17 cellular contexts compared by ENCODE assay signal in the genomic region with DNA sequence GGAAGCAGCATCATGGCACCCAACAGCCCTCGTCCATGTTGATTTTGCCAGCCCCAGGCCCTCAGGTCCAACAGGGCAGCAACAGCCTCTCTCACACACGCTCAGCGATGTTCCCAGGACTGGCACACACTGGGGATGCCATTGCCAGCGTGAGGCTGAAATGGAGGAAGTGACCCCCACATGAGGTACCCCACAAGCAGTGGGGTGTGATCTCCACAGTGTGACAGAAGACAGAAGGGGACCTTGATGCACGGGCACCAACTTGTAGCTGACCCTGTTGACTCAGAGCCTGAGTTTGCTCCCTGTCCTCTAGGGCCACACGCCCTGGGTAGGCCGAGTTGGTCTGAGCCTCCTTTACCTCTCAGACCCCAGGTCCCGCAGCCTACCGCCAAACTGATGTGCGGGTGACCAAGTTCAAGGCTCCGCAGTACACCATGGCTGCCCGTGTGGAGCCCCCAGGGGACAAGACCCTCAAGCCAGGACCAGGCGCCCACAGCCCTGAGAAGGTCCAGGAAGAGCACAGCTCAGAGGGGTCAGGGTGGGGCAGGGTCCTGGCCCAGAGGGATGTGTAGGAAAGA. TPM values are rescaled to one million over a fixed set of nuclear protein-coding genes. Genes with fewer than 3 reads are reported as not detected.
A peak's percentile ranks its signal among the peaks of the same experiment; 100 is the strongest.
DNase-seq lines count a peak whose midpoint lies in the region; ATAC-seq and TF ChIP-seq lines count a peak whose summit lies in the region.
"Had no signal": no experiment of that assay in that cellular context is flagged by ENCODE, and none has a peak within 500 bp of the region (broad histone marks: within the 10 kb centered on the region; RNA-seq: fewer than 3 reads in every experiment).

No MANE protein-coding gene starts in this region.

- no peak for TF ChIP-seq CTCF in colonic mucosa (IDR thresholded peaks at IDR 0.05)
- TF ChIP-seq CTCF in osteoblast (IDR thresholded peaks at IDR 0.05; ENCODE audit: extremely low read depth, low read depth, low read length) = no peak
- no peak for TF ChIP-seq CTCF in WERI-Rb-1 (IDR thresholded peaks at IDR 0.05; ENCODE audit: low read depth, low read length)

- H3K9ac ChIP-seq in colonic mucosa (ENCODE audit: low read depth in 2 of 2, low read length in 2 of 2) = no peak overlapping the region

- no peak for ATAC-seq in Right ventricle myocardium inferior
- ATAC-seq in HG02938 (IDR thresholded peaks at IDR 0.05; ENCODE audit: unreplicated experiment) = no peak
- ATAC-seq: esophagus mucosa; natural killer cell treated with Interleukin-12 subunit alpha and Interleukin-12 subunit beta and Interleukin-15 and Interleukin-18, amount 100 ng/mL, for 72 hours; stimulated activated naive CD8-positive, alpha-beta T cell treated with anti-CD3 and anti-CD28 coated beads, Interleukin-15, Interleukin-2, amounts not matched to agents 100 U/mL and 50 U/mL, for 24 hours; T-cell had no signal

- H3K27ac ChIP-seq in colonic mucosa (no peak overlapping the region), osteoblast (ENCODE audit: low read depth, low read length) (no peak overlapping the region), WERI-Rb-1 (no peak overlapping the region)

- H4K20me1 ChIP-seq in osteoblast (ENCODE audit: insufficient read depth, low read length) = peaks cover 29% of the 10 kb centered on the region

- no peak overlapping the region for H3K4me3 ChIP-seq in colonic mucosa
- no peak overlapping the region for H3K4me3 ChIP-seq in osteoblast (ENCODE audit: insufficient read depth, low read length)
- H3K4me3 ChIP-seq in WERI-Rb-1 (ENCODE audit: low read depth, low read length) = no peak overlapping the region

- H3K36me3 ChIP-seq in colonic mucosa (peaks cover 2% of the 10 kb centered on the region), osteoblast (ENCODE audit: insufficient read depth, low read length) (peaks cover 21% of the 10 kb centered on the region), WERI-Rb-1 (peaks cover 4% of the 10 kb centered on the region)

- peaks cover 17% of the 10 kb centered on the region for H3K79me2 ChIP-seq in osteoblast (ENCODE audit: insufficient read depth, low read length)

- DNase-seq in cardiac septum (ENCODE audit: low spot score) (peak; percentile 58), Right ventricle myocardium inferior (ENCODE audit: missing footprints) (no peak), colonic mucosa (peak; percentile 12), osteoblast (ENCODE audit: insufficient read length, low spot score, missing footprints) (peak; percentile 84), hepatic stellate cell (ENCODE audit: low spot score) (no peak), WERI-Rb-1 (no peak), NCI-H1436 (lab: John Stamatoyannopoulos, UW) (no peak)
- DNase-seq: activated naive CD8-positive, alpha-beta T cell treated with anti-CD3 and anti-CD28 coated beads for 36 hours; NCI-H345; stimulated activated naive CD8-positive, alpha-beta T cell treated with anti-CD3 and anti-CD28 coated beads, Interleukin-15, Interleukin-2, amounts not matched to agents 100 U/mL and 50 U/mL, for 24 hours had no signal

- H3K4me2 ChIP-seq in osteoblast (ENCODE audit: insufficient read depth, low read length) = no peak overlapping the region

- no peak overlapping the region for H2AFZ ChIP-seq in osteoblast (ENCODE audit: low read length)

- H3K27me3 ChIP-seq in colonic mucosa = no peaks in the 10 kb centered on the region
- H3K27me3 ChIP-seq in osteoblast (ENCODE audit: insufficient read depth, low read length) = no peaks in the 10 kb centered on the region
- H3K27me3 ChIP-seq in WERI-Rb-1 (ENCODE audit: insufficient read depth, low read depth, severe bottlenecking) = no peaks in the 10 kb centered on the region

- H3K9me3 ChIP-seq in colonic mucosa (no peaks in the 10 kb centered on the region), osteoblast (ENCODE audit: low read depth, low read length) (no peaks in the 10 kb centered on the region), WERI-Rb-1 (ENCODE audit: severe bottlenecking) (no peaks in the 10 kb centered on the region)

- intact Hi-C loops in cardiac septum (cut with DNase I) = no loop called here
- intact Hi-C loops in Right ventricle myocardium inferior (cut with DNase I) = no loop called here
- intact Hi-C loops in colonic mucosa (cut with DNase I) = no loop called here

- H3K4me1 ChIP-seq in colonic mucosa (no peaks in the 10 kb centered on the region), osteoblast (ENCODE audit: insufficient read depth, low read length) (no peaks in the 10 kb centered on the region)

RNA-seq across cellular contexts. Expression of a gene that starts 6.2 kb away (rescaled TPM):
- total RNA-seq in cardiac septum (not detected), Right ventricle myocardium inferior (not detected), colonic mucosa (not detected), osteoblast (not detected in 2 replicates)
- total RNA-seq: activated naive CD8-positive, alpha-beta T cell treated with anti-CD3 and anti-CD28 coated beads for 36 hours; dermis microvascular lymphatic vessel endothelial cell; esophagus mucosa; lung microvascular endothelial cell; natural killer cell treated with Interleukin-12 subunit alpha and Interleukin-12 subunit beta and Interleukin-15 and Interleukin-18, amount 100 ng/mL, for 72 hours; pulmonary artery endothelial cell; T-cell had no signal

RNA-seq across cellular contexts. Expression of a gene that starts 8.1 kb away (rescaled TPM):
- 24.9 TPM for total RNA-seq in cardiac septum
- total RNA-seq in Right ventricle myocardium inferior = 19.4 TPM
- 10 to 100 TPM; 51.0 to 62.2 TPM for total RNA-seq in colonic mucosa
- total RNA-seq in osteoblast = 24.6 and 25.6 TPM in 2 replicates

RNA-seq across cellular contexts. Expression of a gene that starts 8.4 kb away (rescaled TPM):
- 63.4 TPM for total RNA-seq in cardiac septum
- total RNA-seq in Right ventricle myocardium inferior = 52.3 TPM
- 100 to 1,000 TPM in 1 of 2 donors, 10 to 100 TPM in 1; 69.3 to 112 TPM for total RNA-seq in colonic mucosa
- 128 and 134 TPM in 2 replicates for total RNA-seq in osteoblast

RNA-seq across cellular contexts. Expression of a gene that starts 37.0 kb away (rescaled TPM):
- 27.0 TPM for total RNA-seq in cardiac septum
- 39.7 TPM for total RNA-seq in Right ventricle myocardium inferior
- 10 to 100 TPM; 15.1 to 16.9 TPM for total RNA-seq in colonic mucosa
- total RNA-seq in osteoblast = 10.9 and 11.2 TPM in 2 replicates

RNA-seq across cellular contexts. Expression of a gene that starts 37.7 kb away (rescaled TPM):
- total RNA-seq in cardiac septum (87.5 TPM), Right ventricle myocardium inferior (91.7 TPM), colonic mucosa (100 to 1,000 TPM in 1 of 2 donors, 10 to 100 TPM in 1; 99.0 to 145 TPM), osteoblast (110 and 117 TPM in 2 replicates)

Comparison
In these comparisons a context has a peak if more than half of its experiments do, and no peak if none do; other contexts are left out.
1. DNase-seq: peak in cardiac septum (single experiment), colonic mucosa (single experiment) and osteoblast (single experiment); none in Right ventricle myocardium inferior (single experiment), hepatic stellate cell (single experiment), WERI-Rb-1 (single experiment) and NCI-H1436 (single experiment).